ENCODE assay signal across 8 cellular contexts in the genomic region with DNA sequence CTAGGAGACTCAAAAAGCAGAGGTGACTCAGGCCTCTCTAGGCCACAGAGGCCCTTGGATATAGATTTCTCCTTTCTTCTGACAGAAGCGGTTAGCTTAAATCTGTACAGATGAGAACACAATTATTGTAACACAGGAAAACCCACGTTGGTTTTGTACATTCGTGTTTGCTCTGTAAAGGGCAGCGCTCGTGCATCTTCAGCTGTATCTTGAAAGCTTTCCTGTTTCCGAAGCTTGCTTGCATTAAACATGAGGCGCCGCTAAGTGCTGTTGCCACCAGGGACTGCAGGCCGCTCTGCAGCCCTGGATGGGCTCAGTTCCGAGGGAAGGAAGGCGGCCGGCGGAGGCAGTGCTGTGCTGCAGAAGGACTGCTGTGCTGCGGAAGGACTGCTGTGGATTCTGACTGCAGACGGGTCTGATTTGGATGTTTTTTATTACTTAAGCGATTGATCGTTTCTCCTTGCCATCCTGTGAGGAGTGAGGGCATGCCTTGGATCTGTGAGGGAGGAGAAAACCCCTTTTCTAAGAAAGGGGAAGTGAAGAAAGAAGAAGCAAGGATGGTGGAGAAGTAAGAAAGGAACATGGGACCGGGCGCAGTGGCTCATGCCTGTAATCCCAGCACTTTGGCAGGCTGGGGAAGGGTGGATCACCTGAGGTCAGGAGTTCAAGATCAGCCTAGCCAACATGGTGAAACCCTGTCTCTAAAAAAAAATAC. TPM values are rescaled to one million over a fixed set of nuclear protein-coding genes. Genes with fewer than 3 reads are reported as not detected.
A peak's percentile ranks its signal among the peaks of the same experiment; 100 is the strongest.
DNase-seq lines count a peak whose midpoint lies in the region; ATAC-seq, FAIRE-seq and TF ChIP-seq lines count a peak whose summit lies in the region.

No MANE protein-coding gene starts in this region.

- H2BK15ac ChIP-seq in H1 (ENCODE audit: low read length): no peak overlapping the region

- intact Hi-C loops in Right ventricle myocardium inferior (cut with DNase I) (no loop called here), pancreas (cut with DNase I) (no loop called here)

- H3K27ac ChIP-seq in right atrium auricular region (no peak overlapping the region), H1 (ENCODE audit: low read depth, low read length) (no peak overlapping the region), pancreas (no peak overlapping the region)

- POLR2A ChIA-PET in H1 (lab: Charles Lee; ENCODE audit: partially characterized antibody): interaction anchor here (1.0 kb wide), 1 partner anchor 23 kb away, joined by 3 read pairs; no protein-coding TSS in a partner anchor

- H3K36me3 ChIP-seq in right atrium auricular region (no peaks in the 10 kb centered on the region), H1 (ENCODE audit: control insufficient read depth in 2 of 4, insufficient read depth in 4 of 4, low read length in 3 of 4) (no peaks in the 10 kb centered on the region), pancreas (no peaks in the 10 kb centered on the region)

- H3K27me3 ChIP-seq in right atrium auricular region (no peaks in the 10 kb centered on the region), H1 (replicated peaks in 1 of 4; ENCODE audit: control insufficient read depth in 3 of 4, extremely low read depth in 1 of 4, insufficient read depth in 3 of 4, low read length in 3 of 4) (no peaks in the 10 kb centered on the region), pancreas (no peaks in the 10 kb centered on the region)

- H3K56ac ChIP-seq in H1 (replicated peaks; ENCODE audit: insufficient read length, low read depth, low read length): no peak overlapping the region

- H3K79me1 ChIP-seq in H1 (ENCODE audit: low read depth, low read length): no peaks in the 10 kb centered on the region

- no peak for TF ChIP-seq POLR2A in H1 (IDR thresholded peaks at IDR 0.05; ENCODE audit: control extremely low read depth in 1 of 2, low read depth in 2 of 2, low read length in 2 of 2)

- no peak overlapping the region for H2AK5ac ChIP-seq in H1 (ENCODE audit: low read depth, low read length)

- no peak overlapping the region for H3K14ac ChIP-seq in H1 (ENCODE audit: insufficient read length)

- H3K9me3 ChIP-seq in right atrium auricular region: no peaks in the 10 kb centered on the region
- no peaks in the 10 kb centered on the region for H3K9me3 ChIP-seq in H1 (ENCODE audit: insufficient read depth in 2 of 2, low read depth in 1 of 2, low read length in 1 of 2)
- no peaks in the 10 kb centered on the region for H3K9me3 ChIP-seq in pancreas

- peak; percentile 53 to 68 for TF ChIP-seq RAD21 in H1 (IDR thresholded peaks at IDR 0.05 in 1 of 2, conservative IDR thresholded peaks at IDR 0.05 in 1 of 2; ENCODE audit: low read depth in 2 of 2, low read length in 2 of 2)

- no peak overlapping the region for H3K4me2 ChIP-seq in H1 (ENCODE audit: insufficient read depth in 1 of 2, low read depth in 2 of 2, low read length in 2 of 2)

- FAIRE-seq in H1 (lab: Jason Lieb, UNC) (peak; percentile 63), pancreas (lab: Jason Lieb, UNC) (no peak)

- H2BK12ac ChIP-seq in H1 (ENCODE audit: low read depth, low read length): no peak overlapping the region

- H3K4ac ChIP-seq in H1 (replicated peaks; ENCODE audit: insufficient read length, low read depth, low read length): no peak overlapping the region

- 58% methylated on average over 19 of the region's 19 CpGs; no CpG with 5 or more reads in 1 of the 2 experiments for WGBS in H1 (ENCODE audit: extremely low coverage in 1 of 2, insufficient coverage in 1 of 2, insufficient read length in 1 of 2, insufficient replicate concordance in 2 of 2, low coverage in 1 of 2, low lambda C conversion rate in 2 of 2, missing lambda C conversion rate in 1 of 2), 2 experiments
- WGBS in pancreas, 2 donors: 58 to 67% methylated on average over 19 of the region's 19 CpGs

- H3K23me2 ChIP-seq in H1 (ENCODE audit: low read depth, low read length): no peaks in the 10 kb centered on the region

- no peak overlapping the region for H3K18ac ChIP-seq in H1 (ENCODE audit: extremely low read depth, low read length)

- no peak overlapping the region for H2BK20ac ChIP-seq in H1 (ENCODE audit: low read length)

- DNase-seq in Right ventricle myocardium inferior (ENCODE audit: missing footprints) (peak; percentile 72), right atrium auricular region (ENCODE audit: low spot score) (no peak), H1 (ENCODE audit: low read depth in 1 of 2, low spot score in 2 of 2) (peak in 1 of 2 experiments; percentile 71), pancreas (no peak), NCI-H1092 treated with DMSO at 0.1 percent for 48 hours (lab: John Stamatoyannopoulos, UW) (no peak), kidney glomerular epithelial cell (lab: John Stamatoyannopoulos, UW) (no peak)
- no peak for DNase-seq in effector CD4-positive, alpha-beta T cell

- H3K4me3 ChIP-seq in right atrium auricular region (no peak overlapping the region), H1 (ENCODE audit: extremely low read depth in 1 of 4, insufficient read depth in 2 of 4, low read depth in 3 of 4, low read length in 4 of 4) (no peak overlapping the region), pancreas (no peak overlapping the region)

- H4K5ac ChIP-seq in H1 (ENCODE audit: insufficient read length, low read depth, low read length): no peak overlapping the region

- no peak overlapping the region for H3K23ac ChIP-seq in H1 (ENCODE audit: insufficient read length)

- H2BK120ac ChIP-seq in H1 (replicated peaks; ENCODE audit: low read depth, low read length): no peak overlapping the region

- H4K20me1 ChIP-seq in H1 (replicated peaks in 1 of 2; ENCODE audit: control insufficient read depth in 1 of 2, insufficient read depth in 2 of 2, low read length in 2 of 2): no peaks in the 10 kb centered on the region

- TF ChIP-seq EP300 in H1 (IDR thresholded peaks at IDR 0.05; ENCODE audit: borderline replicate concordance in 1 of 2, low read depth in 2 of 2, low read length in 2 of 2): no peak

- no peak overlapping the region for H4K91ac ChIP-seq in H1 (replicated peaks; ENCODE audit: insufficient read length, low read length)

- peak overlapping the region; percentile 37; the same call in 1 of the 2 replicates for H2BK5ac ChIP-seq in H1 (ENCODE audit: low read depth, low read length)

- ATAC-seq in Right ventricle myocardium inferior (peak; percentile 42), HG03457 (IDR thresholded peaks at IDR 0.05; ENCODE audit: unreplicated experiment) (peak; percentile 47), pancreas (peak in 3 of 4 donors; percentile 27 to 49 (median 31))

- no peak overlapping the region for H4K8ac ChIP-seq in H1 (ENCODE audit: extremely low read depth, insufficient read depth, low read length)

- peak in 1 of 2 donors; percentile 31 for TF ChIP-seq CTCF in right atrium auricular region (IDR thresholded peaks at IDR 0.05)
- peak; percentile 64 to 75 (median 67) for TF ChIP-seq CTCF in H1 (IDR thresholded peaks at IDR 0.05; ENCODE audit: control extremely low read depth in 1 of 3, insufficient read depth in 1 of 3, low read depth in 1 of 3, low read length in 3 of 3)
- no peak for TF ChIP-seq CTCF in pancreas (IDR thresholded peaks at IDR 0.05)

- H3K79me2 ChIP-seq in H1 (ENCODE audit: control insufficient read depth in 1 of 2, insufficient read depth in 2 of 2, low read length in 2 of 2): no peaks in the 10 kb centered on the region

- CTCF ChIA-PET in H1 (lab: Charles Lee; ENCODE audit: partially characterized antibody): interaction anchor here (0.6 to 10.5 kb wide), 15 partner anchors 8 to 432 kb away, joined by 3 to 96 read pairs (median 3); no protein-coding TSS in a partner anchor

- peaks cover 0 to 8% of the 10 kb centered on the region in 2 donors for H3K4me1 ChIP-seq in right atrium auricular region
- H3K4me1 ChIP-seq in H1 (replicated peaks in 1 of 4; ENCODE audit: control insufficient read depth in 3 of 4, insufficient read depth in 4 of 4, low read length in 3 of 4): peaks cover 0 to 5% (median 0%) of the 10 kb centered on the region in 4 experiments; a peak in 1 of 7 replicates
- H3K4me1 ChIP-seq in pancreas: peaks cover 0 to 4% (median 3%) of the 10 kb centered on the region in 3 donors

- no peak overlapping the region for H3K9ac ChIP-seq in H1 (replicated peaks in 1 of 4; ENCODE audit: extremely low read depth in 1 of 4, low read depth in 3 of 4, low read length in 3 of 4)

- peak overlapping the region; percentile 54; the same call in 1 of the 2 replicates for H2AFZ ChIP-seq in H1 (ENCODE audit: low read length)

TF ChIP-seq in H1, 55 proteins besides CTCF, POLR2A, EP300 and RAD21:
- TF ChIP-seq MAX (IDR thresholded peaks at IDR 0.05) (peak; percentile 22; the same call in 1 of the 2 replicates), ASH2L (IDR thresholded peaks at IDR 0.05; ENCODE audit: low read length) (no peak), SP1 (IDR thresholded peaks at IDR 0.05; ENCODE audit: low read depth, low read length) (no peak), NANOG (IDR thresholded peaks at IDR 0.05; ENCODE audit: insufficient read depth, low read depth, low read length, poor library complexity, severe bottlenecking) (peak; percentile 34), KDM5A (IDR thresholded peaks at IDR 0.05; ENCODE audit: low read length) (no peak), KDM1A (IDR thresholded peaks at IDR 0.05; ENCODE audit: borderline replicate concordance, low read length) (peak; percentile 13; the same call in 1 of the 2 replicates), TAF7 (optimal IDR thresholded peaks at IDR 0.05; ENCODE audit: borderline replicate concordance, low read depth, low read length) (peak; percentile 32), TAF1 (IDR thresholded peaks at IDR 0.05; ENCODE audit: low read depth, low read length) (0 out of 2 replicates have a peak, but pooled peaks have one; percentile 45), GTF2F1 (IDR thresholded peaks at IDR 0.05; ENCODE audit: borderline replicate concordance, low read depth, low read length) (no peak), YY1 (IDR thresholded peaks at IDR 0.05; ENCODE audit: low read depth, low read length) (0 out of 2 replicates have a peak, but pooled peaks have one; percentile 14)

RNA-seq across cellular contexts. Expression of gene FHIP2A, which starts 53.4 kb away (rescaled TPM):
- total RNA-seq in Right ventricle myocardium inferior (25.2 TPM), right atrium auricular region (10 to 100 TPM; 18.3 to 19.5 TPM), pancreas (10 to 100 TPM in 2 of 6 donors, 1 to 10 TPM in 4; 5.2 to 19.6 (median 9.0) TPM)
- 14.0 and 15.0 TPM in 2 replicates for total RNA-seq in H1 (2021; fragmentation: NEBNext Ultra II Directional; extraction: Animal tissue kit (Norgen Biotek cat#: 25700))
- polyA plus RNA-seq in H1 (2011; rRNA removed) (3.5 and 4.5 TPM in 2 replicates), pancreas (1 to 10 TPM; 3.8 to 7.2 TPM)
- polyA plus RNA-seq in H1 (2011; cell fraction: cytosol; rRNA removed): 3.6 TPM
- polyA plus RNA-seq in H1 (2011; cell fraction: nucleus; rRNA removed): 5.4 TPM
- polyA plus RNA-seq in H1 (2012, experiment 1 of 2): 3.5 to 7.1 TPM (median 4.6 TPM) in 4 replicates
- polyA plus RNA-seq in H1 (2012, experiment 2 of 2): 0.55 TPM
- polyA plus RNA-seq in H1 (2013, experiment 1 of 2): 4.7 TPM
- 4.0 TPM for polyA plus RNA-seq in H1 (2013, experiment 2 of 2)
- 10.4 and 11.9 TPM in 2 replicates for polyA minus RNA-seq in H1 (2011; rRNA and poly(A)+ RNA removed)
- polyA minus RNA-seq in H1 (2011; cell fraction: cytosol; rRNA and poly(A)+ RNA removed): 21.4 TPM
- 20.8 TPM for polyA minus RNA-seq in H1 (2011; cell fraction: nucleus; rRNA and poly(A)+ RNA removed)

Comparison
In these comparisons a context has a peak if more than half of its experiments do, and no peak if none do; other contexts are left out.
1. CTCF ChIP-seq: peak in H1 (3 of 3); none in pancreas (0 of 4).
2. Peak in every context shown above with its lines, with median percentiles within 50 percentile points of each other: ATAC-seq.